ENCODE assay signal across 8 cellular contexts in the genomic region with DNA sequence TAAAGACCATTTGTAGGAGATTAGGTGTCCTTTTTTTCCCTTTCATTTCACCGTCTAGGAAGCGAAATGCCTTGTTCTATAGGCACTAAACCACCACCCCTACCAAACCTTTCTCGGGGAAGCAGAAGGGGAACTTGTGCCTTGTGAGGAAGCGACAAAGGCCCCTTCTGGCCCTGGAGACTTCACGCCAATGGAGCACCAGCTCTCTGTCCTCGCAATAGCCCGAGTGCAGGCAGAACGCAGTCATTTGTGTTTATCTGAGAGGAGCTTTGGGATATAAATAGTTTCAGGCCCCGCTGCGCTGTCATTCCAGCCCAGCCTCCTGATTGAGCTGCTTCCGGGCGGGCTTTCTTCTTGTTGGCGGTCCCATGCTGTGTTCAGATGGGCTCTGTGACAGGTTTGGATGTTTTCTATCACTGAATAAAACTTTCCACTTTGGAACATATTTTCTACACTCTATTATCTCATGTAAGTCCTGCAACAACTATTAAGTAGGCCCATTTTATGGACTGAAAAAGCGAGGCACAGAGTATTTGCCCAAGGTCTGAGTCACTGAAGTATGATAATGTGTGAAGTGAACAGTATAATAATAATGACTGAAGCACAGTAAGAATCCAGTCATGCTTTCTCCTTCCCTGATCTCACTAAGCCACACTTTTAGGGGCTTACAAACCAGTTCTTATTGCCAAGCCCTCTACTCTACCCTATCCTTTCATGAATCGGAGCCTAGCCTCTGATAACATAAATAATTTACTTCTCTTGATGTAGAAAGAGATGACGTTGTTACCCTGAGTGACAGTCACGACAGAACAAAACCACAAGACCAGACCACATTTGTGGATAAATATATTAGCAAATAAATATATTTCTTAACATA. TPM values are rescaled to one million over a fixed set of nuclear protein-coding genes. Genes with fewer than 3 reads are reported as not detected.
DNase-seq lines count a peak whose midpoint lies in the region; ATAC-seq and TF ChIP-seq lines count a peak whose summit lies in the region.

No MANE protein-coding gene starts in this region.

- DNase-seq in DND-41 (no peak), IMR-90 (peak; percentile 41), esophagus muscularis mucosa (ENCODE audit: extremely low spot score) (no peak), occipital lobe (lab: John Stamatoyannopoulos, UW) (no peak)
- peak; percentile 39 for DNase-seq in activated CD4-positive, CD25-positive, alpha-beta regulatory T cell treated with anti-CD3 and anti-CD28 coated beads, Interleukin-2, amount 50 U/mL, for 72 hours
- peak in 4 of 10 donors; percentile 24 to 37 (median 28) for DNase-seq in naive thymus-derived CD8-positive, alpha-beta T cell

- peak overlapping the region; percentile 66 for H2AFZ ChIP-seq in DND-41 (ENCODE audit: low read depth, low read length)
- H2AFZ ChIP-seq in IMR-90 (replicated peaks; ENCODE audit: low read length, poor library complexity): peak overlapping the region; percentile 97

- in situ Hi-C loops in IMR-90 (cut with MboI; ENCODE audit: low sequenced_read_pairs): no loop called here

- CTCF ChIA-PET in IMR-90 (lab: Yijun Ruan, JAX): interaction anchor here (1.0 to 1.5 kb wide), 3 partner anchors 16 to 65 kb away, joined by 5 to 6 read pairs (median 5); a partner anchor contains a TSS

- peak overlapping the region; percentile 75 for H3K9ac ChIP-seq in DND-41 (ENCODE audit: low read depth, low read length)
- H3K9ac ChIP-seq in IMR-90 (ENCODE audit: low read depth, low read length): peak overlapping the region; percentile 85

- no peaks in the 10 kb centered on the region for H3K27me3 Mint-ChIP-seq in naive thymus-derived CD8-positive, alpha-beta T cell

- H3K27ac Mint-ChIP-seq in naive thymus-derived CD8-positive, alpha-beta T cell: peak overlapping the region; percentile 92 to 100 (median 97)

- H4K20me1 ChIP-seq in DND-41 (ENCODE audit: insufficient read depth, low read length) (peaks cover 29% of the 10 kb centered on the region), IMR-90 (ENCODE audit: insufficient read depth, low read length) (no peaks in the 10 kb centered on the region)

- peak overlapping the region; percentile 77 for H3K4me2 ChIP-seq in DND-41 (ENCODE audit: insufficient read depth, low read length)
- peak overlapping the region; percentile 100 for H3K4me2 ChIP-seq in IMR-90 (ENCODE audit: low read depth, low read length)

- TF ChIP-seq CTCF in DND-41 (IDR thresholded peaks at IDR 0.05; ENCODE audit: borderline replicate concordance, extremely low read depth, low read length, poor library complexity, severe bottlenecking) (no peak), IMR-90 (conservative IDR thresholded peaks at IDR 0.05; ENCODE audit: low read depth, low read length) (no peak), esophagus muscularis mucosa (IDR thresholded peaks at IDR 0.05) (no peak)

- H3K79me1 ChIP-seq in IMR-90 (ENCODE audit: low read depth in 1 of 2, low read length in 2 of 2): peaks cover 18 to 28% of the 10 kb centered on the region in 2 experiments

- peak overlapping the region; percentile 33; the same call in 1 of the 2 replicates for H2AK5ac ChIP-seq in IMR-90 (ENCODE audit: low read depth, low read length)

- peak overlapping the region; percentile 85; the same call in 1 of the 2 replicates for H3K23ac ChIP-seq in IMR-90 (ENCODE audit: low read depth, low read length)

- H2BK20ac ChIP-seq in IMR-90 (ENCODE audit: low read depth, low read length): no peak overlapping the region

- peak overlapping the region; percentile 86 for H3K4ac ChIP-seq in IMR-90 (ENCODE audit: low read depth, low read length)

- H4K91ac ChIP-seq in IMR-90 (ENCODE audit: insufficient read depth, low read depth, low read length): peak overlapping the region; percentile 64; the same call in 1 of the 2 replicates

- H3K27ac ChIP-seq in DND-41 (ENCODE audit: low read length) (peak overlapping the region; percentile 94), IMR-90 (ENCODE audit: insufficient read depth, low read length) (peak overlapping the region; percentile 83), esophagus muscularis mucosa (replicated peaks in 1 of 4) (peak overlapping the region; percentile 89 to 97 (median 94))

- H3K4me3 Mint-ChIP-seq in naive thymus-derived CD8-positive, alpha-beta T cell: peak overlapping the region; percentile 91 to 100 (median 100)

- peak overlapping the region; percentile 51 for H3K14ac ChIP-seq in IMR-90 (replicated peaks; ENCODE audit: low read depth, low read length)

- WGBS in IMR-90 (ENCODE audit: extremely low coverage in 2 of 2, insufficient read length in 1 of 2), 2 experiments: no CpG with 5 or more reads among the region's 17 CpGs
- 15% methylated on average over 17 of the region's 17 CpGs for WGBS in esophagus muscularis mucosa

- peaks cover 42% of the 10 kb centered on the region for H3K36me3 ChIP-seq in DND-41 (ENCODE audit: insufficient read depth, low read length)
- H3K36me3 ChIP-seq in IMR-90 (ENCODE audit: control insufficient read depth, insufficient read depth, low read length): peaks cover 9% of the 10 kb centered on the region
- peaks cover 21 to 29% (median 27%) of the 10 kb centered on the region in 4 donors for H3K36me3 ChIP-seq in esophagus muscularis mucosa

- no peak for TF ChIP-seq EP300 in esophagus muscularis mucosa (IDR thresholded peaks at IDR 0.05)

- peaks cover 38 to 67% (median 61%) of the 10 kb centered on the region in 4 donors for H3K4me1 Mint-ChIP-seq in naive thymus-derived CD8-positive, alpha-beta T cell

- H3K9me3 ChIP-seq in DND-41 (ENCODE audit: insufficient read depth, low read length, severe bottlenecking) (no peaks in the 10 kb centered on the region), IMR-90 (ENCODE audit: control insufficient read depth, insufficient read depth, low read length) (no peaks in the 10 kb centered on the region), esophagus muscularis mucosa (no peaks in the 10 kb centered on the region)

- H4K8ac ChIP-seq in IMR-90 (ENCODE audit: low read depth in 2 of 2, low read length in 2 of 2): peak overlapping the region; percentile 75 to 78

- H2BK5ac ChIP-seq in IMR-90 (ENCODE audit: low read depth, low read length, poor library complexity, severe bottlenecking): peak overlapping the region; percentile 61

- peak overlapping the region; percentile 94 for H4K5ac ChIP-seq in IMR-90 (ENCODE audit: low read depth, low read length)

- H2BK15ac ChIP-seq in IMR-90 (ENCODE audit: low read depth, low read length): no peak overlapping the region

- H3K9me3 Mint-ChIP-seq in naive thymus-derived CD8-positive, alpha-beta T cell: no peaks in the 10 kb centered on the region

- TF ChIP-seq POLR2A in IMR-90 (IDR thresholded peaks at IDR 0.05; ENCODE audit: low read depth, low read length): 0 out of 2 replicates have a peak, but pooled peaks have one; percentile 46
- no peak for TF ChIP-seq POLR2A in esophagus muscularis mucosa (IDR thresholded peaks at IDR 0.05; ENCODE audit: low read depth)

- H3K4me1 ChIP-seq in DND-41 (ENCODE audit: insufficient read depth, low read length): peaks cover 45% of the 10 kb centered on the region
- H3K4me1 ChIP-seq in IMR-90 (ENCODE audit: control insufficient read depth, insufficient read depth, low read length): no peaks in the 10 kb centered on the region
- H3K4me1 ChIP-seq in esophagus muscularis mucosa: peaks cover 11 to 30% (median 20%) of the 10 kb centered on the region in 4 donors

- dilution Hi-C loops in IMR-90 (cut with HindIII; ENCODE audit: low sequenced_read_pairs, unreplicated experiment): no loop called here

- peak overlapping the region; percentile 73; the same call in 1 of the 2 replicates for H3K56ac ChIP-seq in IMR-90 (ENCODE audit: extremely low read depth, insufficient read depth, low read length)

- H3K27me3 ChIP-seq in DND-41 (ENCODE audit: insufficient read depth, low read length, poor library complexity) (no peaks in the 10 kb centered on the region), IMR-90 (ENCODE audit: control insufficient read depth, insufficient read depth, low read length) (no peaks in the 10 kb centered on the region; the same call in 1 of the 2 replicates), esophagus muscularis mucosa (no peaks in the 10 kb centered on the region)

- intact Hi-C loops in IMR-90 (cut with micrococcal nuclease): loop anchor here (1.0 to 5.0 kb wide), 5 partner anchors 28 to 164 kb away; a partner anchor contains a TSS
- intact Hi-C loops in esophagus muscularis mucosa (cut with DNase I): loop anchor here (2.0 to 10.0 kb wide), 2 partner anchors 64 to 162 kb away; a partner anchor contains a TSS

- no TSS peak for BruUV-seq in IMR-90 (replicated peaks; lab: Mats Ljungman, UMichigan)

- no peaks in the 10 kb centered on the region for H3K9me1 ChIP-seq in IMR-90 (ENCODE audit: insufficient read depth, low read length)

- peak overlapping the region; percentile 75 for H2AK9ac ChIP-seq in IMR-90 (replicated peaks; ENCODE audit: low read depth, low read length, poor library complexity)

- peak; percentile 6; the same call in 1 of the 2 replicates for TF ChIP-seq RAD21 in IMR-90 (IDR thresholded peaks at IDR 0.05; ENCODE audit: low read length)

- H2BK120ac ChIP-seq in IMR-90 (ENCODE audit: low read depth, low read length): peak overlapping the region; percentile 23; the same call in 1 of the 2 replicates

- peaks cover 5 to 42% (median 7%) of the 10 kb centered on the region in 3 donors for H3K36me3 Mint-ChIP-seq in naive thymus-derived CD8-positive, alpha-beta T cell

- H3K4me3 ChIP-seq in DND-41 (ENCODE audit: low read depth in 1 of 2, low read length in 2 of 2) (peak overlapping the region; percentile 92 to 96; a peak in 3 of 4 replicates), IMR-90 (ENCODE audit: insufficient read depth, low read depth, low read length) (peak overlapping the region; percentile 94), esophagus muscularis mucosa (peak overlapping the region; percentile 78 to 94 (median 81))

- peaks cover 49% of the 10 kb centered on the region for H3K79me2 ChIP-seq in DND-41 (ENCODE audit: insufficient read depth, low read length)

- ATAC-seq in DND-41 (ENCODE audit: insufficient read depth, low read depth) (no peak), IMR-90 (ENCODE audit: low read depth) (peak; percentile 60), GM18858 (IDR thresholded peaks at IDR 0.05; ENCODE audit: unreplicated experiment) (no peak), GM18519 (IDR thresholded peaks at IDR 0.05; ENCODE audit: low FRiP score, unreplicated experiment) (no peak)
- peak in 1 of 2 donors; percentile 1 for ATAC-seq in naive thymus-derived CD8-positive, alpha-beta T cell

- POLR2A ChIA-PET in IMR-90 (lab: Charles Lee; ENCODE audit: unreplicated experiment): interaction anchor here (0.6 to 2.3 kb wide), 4 partner anchors 16 to 1253 kb away, joined by 3 to 13 read pairs (median 4); no protein-coding TSS in a partner anchor
- POLR2A ChIA-PET in naive thymus-derived CD8-positive, alpha-beta T cell (lab: Charles Lee): interaction anchor here (0.7 to 12.6 kb wide), 12 partner anchors 7 to 458 kb away, joined by 3 to 709 read pairs (median 9); a partner anchor contains a TSS

- H3K18ac ChIP-seq in IMR-90 (ENCODE audit: low read depth, low read length): peak overlapping the region; percentile 82

RNA-seq across cellular contexts. Expression of a gene that starts 1.1 kb away (rescaled TPM):
- 51.6 and 83.6 TPM in 2 replicates for total RNA-seq in IMR-90 (2012; rRNA removed)
- 97.3 and 129 TPM in 2 replicates for polyA plus RNA-seq in IMR-90 (2012; rRNA removed)
- polyA plus RNA-seq in IMR-90 (2012; cell fraction: cytosol; rRNA removed): 64.1 and 109 TPM in 2 replicates
- polyA plus RNA-seq in IMR-90 (2012; cell fraction: nucleus; rRNA removed; ENCODE audit: low replicate concordance): 30.0 and 85.6 TPM in 2 replicates
- total RNA-seq in esophagus muscularis mucosa: 10 to 100 TPM; 35.3 to 59.6 (median 47.0) TPM
- total RNA-seq in naive thymus-derived CD8-positive, alpha-beta T cell: 10 to 100 TPM; 58.2 to 65.9 TPM
- polyA plus RNA-seq in naive thymus-derived CD8-positive, alpha-beta T cell: 10 to 100 TPM; 63.7 to 97.4 (median 76.1) TPM
- 28.4 TPM for total RNA-seq in occipital lobe

RNA-seq across cellular contexts. Expression of a gene that starts 24.5 kb away (rescaled TPM):
- total RNA-seq in IMR-90 (2012; rRNA removed) (0.56 and 0.90 TPM in 2 replicates), esophagus muscularis mucosa (10 to 100 TPM in 3 of 4 donors, 1 to 10 TPM in 1; 10.0 to 19.0 (median 16.0) TPM), occipital lobe (30.1 TPM)
- polyA plus RNA-seq in IMR-90 (2012; rRNA removed): 1.2 and 1.6 TPM in 2 replicates
- polyA plus RNA-seq in IMR-90 (2012; cell fraction: cytosol; rRNA removed): 0.18 and 0.74 TPM in 2 replicates
- polyA plus RNA-seq in IMR-90 (2012; cell fraction: nucleus; rRNA removed; ENCODE audit: low replicate concordance): 9.6 and 10.6 TPM in 2 replicates
- total RNA-seq in naive thymus-derived CD8-positive, alpha-beta T cell: 10 to 100 TPM; 15.2 to 15.4 TPM
- polyA plus RNA-seq in naive thymus-derived CD8-positive, alpha-beta T cell: 1 to 10 TPM in 2 of 3 donors, under 1 TPM in 1; 0.43 to 1.9 (median 1.5) TPM

Comparison
In these comparisons a context has a peak if more than half of its experiments do, and no peak if none do; other contexts are left out.
1. DNase-seq: peak in IMR-90 (single experiment) and activated CD4-positive, CD25-positive, alpha-beta regulatory T cell treated with anti-CD3 and anti-CD28 coated beads, Interleukin-2, amount 50 U/mL, for 72 hours (single experiment); none in DND-41 (single experiment), esophagus muscularis mucosa (single experiment) and occipital lobe (single experiment).
2. Peak in every context shown above with its lines, with median percentiles within 50 percentile points of each other: H3K27ac ChIP-seq and H3K4me3 ChIP-seq.